ENCODE assay signal across 1 cellular context in the genomic region with DNA sequence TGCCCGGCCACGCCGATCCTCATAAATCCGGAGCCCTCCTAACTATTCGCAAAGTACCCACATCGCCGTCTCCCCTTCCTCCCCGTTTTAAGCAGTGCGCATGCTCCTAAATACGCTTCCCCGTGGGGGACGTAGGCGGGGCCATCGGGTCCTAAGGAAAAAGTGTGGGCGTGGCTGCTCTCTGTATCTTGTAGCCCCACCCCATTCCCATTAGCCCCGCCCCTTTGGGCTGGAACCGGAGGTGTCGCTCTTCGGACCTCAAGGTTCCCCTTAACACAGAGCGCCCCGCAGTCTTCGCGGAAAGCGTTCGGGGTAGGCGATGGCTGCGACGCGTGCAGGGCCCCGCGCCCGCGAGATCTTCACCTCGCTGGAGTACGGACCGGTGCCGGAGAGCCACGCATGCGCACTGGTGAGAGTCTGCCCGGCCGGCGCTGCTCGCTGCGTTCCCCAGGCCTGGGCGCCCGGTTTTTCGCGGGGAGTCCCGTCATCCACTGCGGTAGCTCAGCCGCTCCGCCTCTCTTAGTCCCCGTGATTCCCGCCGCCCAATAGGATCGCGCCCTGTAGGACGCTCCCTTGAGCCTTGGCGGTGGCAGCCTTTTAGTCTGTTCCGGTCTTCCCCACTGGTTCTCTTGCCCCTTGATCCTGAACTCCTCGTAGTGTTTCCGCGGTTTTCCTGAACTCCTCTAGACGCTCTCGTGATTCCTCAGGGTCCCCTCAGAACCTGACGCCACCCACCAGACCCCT.
TF ChIP-seq lines count a peak whose summit lies in the region.

A gene (plus strand): TSS at position 213 of the 744 bp plus-strand sequence. CDS start 107 bp downstream, at position 320.

TF ChIP-seq in WTC11, 78 proteins besides CTCF, POLR2A, EP300 and RAD21 (continued from another document):
- TF ChIP-seq, protein P1, sequence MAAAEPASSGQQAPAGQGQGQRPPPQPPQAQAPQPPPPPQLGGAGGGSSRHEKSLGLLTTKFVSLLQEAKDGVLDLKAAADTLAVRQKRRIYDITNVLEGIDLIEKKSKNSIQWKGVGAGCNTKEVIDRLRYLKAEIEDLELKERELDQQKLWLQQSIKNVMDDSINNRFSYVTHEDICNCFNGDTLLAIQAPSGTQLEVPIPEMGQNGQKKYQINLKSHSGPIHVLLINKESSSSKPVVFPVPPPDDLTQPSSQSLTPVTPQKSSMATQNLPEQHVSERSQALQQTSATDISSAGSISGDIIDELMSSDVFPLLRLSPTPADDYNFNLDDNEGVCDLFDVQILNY (CRISPR knock-in tag; IDR thresholded peaks at IDR 0.05) = peak; percentile 90
- TF ChIP-seq NR2C2 (CRISPR knock-in tag; IDR thresholded peaks at IDR 0.05) = no peak
- TF ChIP-seq SOX15 (CRISPR knock-in tag; IDR thresholded peaks at IDR 0.05) = no peak
- TF ChIP-seq, protein P2, sequence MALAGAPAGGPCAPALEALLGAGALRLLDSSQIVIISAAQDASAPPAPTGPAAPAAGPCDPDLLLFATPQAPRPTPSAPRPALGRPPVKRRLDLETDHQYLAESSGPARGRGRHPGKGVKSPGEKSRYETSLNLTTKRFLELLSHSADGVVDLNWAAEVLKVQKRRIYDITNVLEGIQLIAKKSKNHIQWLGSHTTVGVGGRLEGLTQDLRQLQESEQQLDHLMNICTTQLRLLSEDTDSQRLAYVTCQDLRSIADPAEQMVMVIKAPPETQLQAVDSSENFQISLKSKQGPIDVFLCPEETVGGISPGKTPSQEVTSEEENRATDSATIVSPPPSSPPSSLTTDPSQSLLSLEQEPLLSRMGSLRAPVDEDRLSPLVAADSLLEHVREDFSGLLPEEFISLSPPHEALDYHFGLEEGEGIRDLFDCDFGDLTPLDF (CRISPR knock-in tag; IDR thresholded peaks at IDR 0.05) = 0 out of 2 replicates have a peak, but pooled peaks have one; percentile 55
- TF ChIP-seq MYBL2 (CRISPR knock-in tag; IDR thresholded peaks at IDR 0.05) = no peak
- peak; percentile 35; the same call in 1 of the 2 replicates for TF ChIP-seq FOXK1 (CRISPR knock-in tag; IDR thresholded peaks at IDR 0.05)
